2 cellular contexts compared by ENCODE assay signal in the genomic region with DNA sequence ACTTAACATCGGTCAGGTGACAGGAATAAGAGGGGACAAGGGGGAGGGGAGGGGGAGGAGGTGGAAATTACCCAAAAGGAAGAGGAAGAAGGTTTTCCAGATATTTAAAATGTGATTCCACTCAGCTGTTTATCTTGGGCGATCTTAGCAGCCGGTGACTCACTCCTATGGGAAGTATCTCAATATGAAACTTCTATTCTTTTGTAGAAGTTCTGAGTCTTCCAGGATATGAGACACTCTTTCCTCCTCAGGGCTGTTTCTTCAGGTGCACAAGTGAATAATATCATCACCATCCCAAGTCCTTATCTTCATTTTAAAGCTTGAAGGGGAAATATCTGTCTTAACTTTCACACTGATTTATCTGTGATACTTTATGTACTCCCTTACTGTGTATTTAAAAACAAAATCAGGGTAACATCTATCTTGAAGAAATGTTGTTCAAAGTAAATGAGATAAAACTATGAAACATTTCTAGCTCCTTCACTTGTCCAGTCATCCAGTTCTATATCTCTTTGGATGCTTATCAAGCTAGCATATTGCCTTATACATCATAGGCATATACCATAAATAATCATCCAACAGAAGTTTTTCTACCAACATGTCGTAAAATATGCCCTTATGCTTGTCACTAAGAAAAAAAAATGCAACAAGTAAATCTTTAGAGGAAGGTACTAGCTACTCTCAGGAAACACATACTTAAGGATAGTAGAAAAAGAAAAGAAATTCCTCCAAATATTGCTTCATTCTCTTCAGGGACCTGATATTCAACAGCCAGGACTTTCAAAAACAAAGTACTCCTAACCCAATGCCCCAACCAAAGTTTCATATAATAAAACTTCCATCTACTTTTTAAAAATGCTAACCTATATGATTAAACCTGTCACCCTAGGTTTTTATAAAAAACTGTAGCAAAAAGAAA.
TF ChIP-seq lines count a peak whose summit lies in the region.

No MANE protein-coding gene starts in this region.

TF ChIP-seq in HCT116, 20 proteins besides CTCF, POLR2A, EP300 and RAD21 (continued from another document):
- TF ChIP-seq FOSL1 (IDR thresholded peaks at IDR 0.05; ENCODE audit: low read depth) = peak; percentile 30
- 0 out of 2 replicates have a peak, but pooled peaks have one; percentile 21 for TF ChIP-seq JUND (IDR thresholded peaks at IDR 0.05)

TF ChIP-seq in SK-N-SH, 30 proteins besides CTCF, POLR2A, EP300 and RAD21:
- TF ChIP-seq POLR2AphosphoS5 (IDR thresholded peaks at IDR 0.05; ENCODE audit: low read depth, low read length) (no peak; the same call in 1 of the 2 replicates), FOXM1 (IDR thresholded peaks at IDR 0.05; ENCODE audit: low read depth) (0 out of 2 replicates have a peak, but pooled peaks have one; percentile 14), JUND (IDR thresholded peaks at IDR 0.05) (peak; percentile 90), RCOR1 (IDR thresholded peaks at IDR 0.05; ENCODE audit: low read length) (no peak), SIN3A (IDR thresholded peaks at IDR 0.05; ENCODE audit: borderline replicate concordance, low read depth, low read length) (peak; percentile 75; the same call in 1 of the 2 replicates), FOSL2 (IDR thresholded peaks at IDR 0.05; ENCODE audit: borderline replicate concordance, low read depth) (peak; percentile 93), TCF12 (IDR thresholded peaks at IDR 0.05) (peak; percentile 87), NFIC (IDR thresholded peaks at IDR 0.05; ENCODE audit: borderline replicate concordance) (no peak), FOXJ3 (CRISPR knock-in tag; IDR thresholded peaks at IDR 0.05) (no peak), TAF1 (IDR thresholded peaks at IDR 0.05; ENCODE audit: borderline replicate concordance, low read depth, low read length) (no peak), SMC3 (IDR thresholded peaks at IDR 0.05; ENCODE audit: low read depth, low read length) (no peak), RFX5 (IDR thresholded peaks at IDR 0.05; ENCODE audit: low read length) (no peak), TEAD4 (IDR thresholded peaks at IDR 0.05; ENCODE audit: borderline replicate concordance, insufficient read depth) (peak; percentile 63), MXI1 (IDR thresholded peaks at IDR 0.05; ENCODE audit: low read depth, low read length) (no peak), YY1 (IDR thresholded peaks at IDR 0.05; ENCODE audit: low read depth) (no peak), CHD2 (IDR thresholded peaks at IDR 0.05; ENCODE audit: low read length, partially characterized antibody) (no peak), ELF1 (IDR thresholded peaks at IDR 0.05) (no peak), GABPA (IDR thresholded peaks at IDR 0.05; ENCODE audit: low read depth) (no peak), RXRA (IDR thresholded peaks at IDR 0.05; ENCODE audit: borderline replicate concordance, low read depth) (no peak), NRF1 (IDR thresholded peaks at IDR 0.05; ENCODE audit: low read depth, low read length) (no peak), MEF2A (IDR thresholded peaks at IDR 0.05; ENCODE audit: borderline replicate concordance, low read depth) (no peak), GATA2 (CRISPR knock-in tag; IDR thresholded peaks at IDR 0.05) (no peak)
- TF ChIP-seq, protein P1, sequence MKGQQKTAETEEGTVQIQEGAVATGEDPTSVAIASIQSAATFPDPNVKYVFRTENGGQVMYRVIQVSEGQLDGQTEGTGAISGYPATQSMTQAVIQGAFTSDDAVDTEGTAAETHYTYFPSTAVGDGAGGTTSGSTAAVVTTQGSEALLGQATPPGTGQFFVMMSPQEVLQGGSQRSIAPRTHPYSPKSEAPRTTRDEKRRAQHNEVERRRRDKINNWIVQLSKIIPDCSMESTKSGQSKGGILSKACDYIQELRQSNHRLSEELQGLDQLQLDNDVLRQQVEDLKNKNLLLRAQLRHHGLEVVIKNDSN (IDR thresholded peaks at IDR 0.05; ENCODE audit: borderline replicate concordance, low read depth) = no peak; the same call in 1 of the 2 replicates
- TF ChIP-seq, protein P2, sequence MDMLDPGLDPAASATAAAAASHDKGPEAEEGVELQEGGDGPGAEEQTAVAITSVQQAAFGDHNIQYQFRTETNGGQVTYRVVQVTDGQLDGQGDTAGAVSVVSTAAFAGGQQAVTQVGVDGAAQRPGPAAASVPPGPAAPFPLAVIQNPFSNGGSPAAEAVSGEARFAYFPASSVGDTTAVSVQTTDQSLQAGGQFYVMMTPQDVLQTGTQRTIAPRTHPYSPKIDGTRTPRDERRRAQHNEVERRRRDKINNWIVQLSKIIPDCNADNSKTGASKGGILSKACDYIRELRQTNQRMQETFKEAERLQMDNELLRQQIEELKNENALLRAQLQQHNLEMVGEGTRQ (IDR thresholded peaks at IDR 0.05; ENCODE audit: borderline replicate concordance, low read depth, low read length) = no peak
- TF ChIP-seq, protein P3, sequence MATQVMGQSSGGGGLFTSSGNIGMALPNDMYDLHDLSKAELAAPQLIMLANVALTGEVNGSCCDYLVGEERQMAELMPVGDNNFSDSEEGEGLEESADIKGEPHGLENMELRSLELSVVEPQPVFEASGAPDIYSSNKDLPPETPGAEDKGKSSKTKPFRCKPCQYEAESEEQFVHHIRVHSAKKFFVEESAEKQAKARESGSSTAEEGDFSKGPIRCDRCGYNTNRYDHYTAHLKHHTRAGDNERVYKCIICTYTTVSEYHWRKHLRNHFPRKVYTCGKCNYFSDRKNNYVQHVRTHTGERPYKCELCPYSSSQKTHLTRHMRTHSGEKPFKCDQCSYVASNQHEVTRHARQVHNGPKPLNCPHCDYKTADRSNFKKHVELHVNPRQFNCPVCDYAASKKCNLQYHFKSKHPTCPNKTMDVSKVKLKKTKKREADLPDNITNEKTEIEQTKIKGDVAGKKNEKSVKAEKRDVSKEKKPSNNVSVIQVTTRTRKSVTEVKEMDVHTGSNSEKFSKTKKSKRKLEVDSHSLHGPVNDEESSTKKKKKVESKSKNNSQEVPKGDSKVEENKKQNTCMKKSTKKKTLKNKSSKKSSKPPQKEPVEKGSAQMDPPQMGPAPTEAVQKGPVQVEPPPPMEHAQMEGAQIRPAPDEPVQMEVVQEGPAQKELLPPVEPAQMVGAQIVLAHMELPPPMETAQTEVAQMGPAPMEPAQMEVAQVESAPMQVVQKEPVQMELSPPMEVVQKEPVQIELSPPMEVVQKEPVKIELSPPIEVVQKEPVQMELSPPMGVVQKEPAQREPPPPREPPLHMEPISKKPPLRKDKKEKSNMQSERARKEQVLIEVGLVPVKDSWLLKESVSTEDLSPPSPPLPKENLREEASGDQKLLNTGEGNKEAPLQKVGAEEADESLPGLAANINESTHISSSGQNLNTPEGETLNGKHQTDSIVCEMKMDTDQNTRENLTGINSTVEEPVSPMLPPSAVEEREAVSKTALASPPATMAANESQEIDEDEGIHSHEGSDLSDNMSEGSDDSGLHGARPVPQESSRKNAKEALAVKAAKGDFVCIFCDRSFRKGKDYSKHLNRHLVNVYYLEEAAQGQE (IDR thresholded peaks at IDR 0.05; ENCODE audit: low read depth, low read length) = no peak
- TF ChIP-seq, protein P4, sequence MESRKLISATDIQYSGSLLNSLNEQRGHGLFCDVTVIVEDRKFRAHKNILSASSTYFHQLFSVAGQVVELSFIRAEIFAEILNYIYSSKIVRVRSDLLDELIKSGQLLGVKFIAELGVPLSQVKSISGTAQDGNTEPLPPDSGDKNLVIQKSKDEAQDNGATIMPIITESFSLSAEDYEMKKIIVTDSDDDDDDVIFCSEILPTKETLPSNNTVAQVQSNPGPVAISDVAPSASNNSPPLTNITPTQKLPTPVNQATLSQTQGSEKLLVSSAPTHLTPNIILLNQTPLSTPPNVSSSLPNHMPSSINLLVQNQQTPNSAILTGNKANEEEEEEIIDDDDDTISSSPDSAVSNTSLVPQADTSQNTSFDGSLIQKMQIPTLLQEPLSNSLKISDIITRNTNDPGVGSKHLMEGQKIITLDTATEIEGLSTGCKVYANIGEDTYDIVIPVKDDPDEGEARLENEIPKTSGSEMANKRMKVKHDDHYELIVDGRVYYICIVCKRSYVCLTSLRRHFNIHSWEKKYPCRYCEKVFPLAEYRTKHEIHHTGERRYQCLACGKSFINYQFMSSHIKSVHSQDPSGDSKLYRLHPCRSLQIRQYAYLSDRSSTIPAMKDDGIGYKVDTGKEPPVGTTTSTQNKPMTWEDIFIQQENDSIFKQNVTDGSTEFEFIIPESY (IDR thresholded peaks at IDR 0.05; ENCODE audit: borderline replicate concordance, low read depth) = peak; percentile 31; the same call in 1 of the 2 replicates
- TF ChIP-seq, protein P5, sequence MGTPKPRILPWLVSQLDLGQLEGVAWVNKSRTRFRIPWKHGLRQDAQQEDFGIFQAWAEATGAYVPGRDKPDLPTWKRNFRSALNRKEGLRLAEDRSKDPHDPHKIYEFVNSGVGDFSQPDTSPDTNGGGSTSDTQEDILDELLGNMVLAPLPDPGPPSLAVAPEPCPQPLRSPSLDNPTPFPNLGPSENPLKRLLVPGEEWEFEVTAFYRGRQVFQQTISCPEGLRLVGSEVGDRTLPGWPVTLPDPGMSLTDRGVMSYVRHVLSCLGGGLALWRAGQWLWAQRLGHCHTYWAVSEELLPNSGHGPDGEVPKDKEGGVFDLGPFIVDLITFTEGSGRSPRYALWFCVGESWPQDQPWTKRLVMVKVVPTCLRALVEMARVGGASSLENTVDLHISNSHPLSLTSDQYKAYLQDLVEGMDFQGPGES (IDR thresholded peaks at IDR 0.05; ENCODE audit: low read depth, low read length) = no peak
- TF ChIP-seq, protein P6, sequence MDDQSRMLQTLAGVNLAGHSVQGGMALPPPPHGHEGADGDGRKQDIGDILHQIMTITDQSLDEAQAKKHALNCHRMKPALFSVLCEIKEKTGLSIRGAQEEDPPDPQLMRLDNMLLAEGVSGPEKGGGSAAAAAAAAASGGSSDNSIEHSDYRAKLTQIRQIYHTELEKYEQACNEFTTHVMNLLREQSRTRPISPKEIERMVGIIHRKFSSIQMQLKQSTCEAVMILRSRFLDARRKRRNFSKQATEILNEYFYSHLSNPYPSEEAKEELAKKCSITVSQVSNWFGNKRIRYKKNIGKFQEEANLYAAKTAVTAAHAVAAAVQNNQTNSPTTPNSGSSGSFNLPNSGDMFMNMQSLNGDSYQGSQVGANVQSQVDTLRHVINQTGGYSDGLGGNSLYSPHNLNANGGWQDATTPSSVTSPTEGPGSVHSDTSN (IDR thresholded peaks at IDR 0.05) = peak; percentile 50
- TF ChIP-seq, protein P7, sequence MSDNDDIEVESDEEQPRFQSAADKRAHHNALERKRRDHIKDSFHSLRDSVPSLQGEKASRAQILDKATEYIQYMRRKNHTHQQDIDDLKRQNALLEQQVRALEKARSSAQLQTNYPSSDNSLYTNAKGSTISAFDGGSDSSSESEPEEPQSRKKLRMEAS (IDR thresholded peaks at IDR 0.05; ENCODE audit: low read depth) = peak; percentile 36; the same call in 1 of the 2 replicates
TF ChIP-seq in SK-N-SH: peak in this region for 9.
